ENCODE assay signal across 8 cellular contexts in genomic region chr4:47032405-47033106, GRCh38. TPM values are rescaled to one million over a fixed set of nuclear protein-coding genes. Genes with fewer than 3 reads are reported as not detected.
DNase-seq lines count a peak whose midpoint lies in the region; ATAC-seq, FAIRE-seq and TF ChIP-seq lines count a peak whose summit lies in the region.

No MANE protein-coding gene starts in this region.

- peak; percentile 92 for FAIRE-seq in urothelium cell line (lab: Jason Lieb, UNC)

- peak overlapping the region; percentile 35 for H2AFZ ChIP-seq in neural cell (ENCODE audit: low read depth, low read length)

- TF ChIP-seq CTCF in neural cell (IDR thresholded peaks at IDR 0.05; ENCODE audit: poor library complexity, severe bottlenecking): peak; percentile 95

- no peaks in the 10 kb centered on the region for H3K79me2 ChIP-seq in neural cell (replicated peaks; ENCODE audit: insufficient read depth, low read length)

- H3K4me3 ChIP-seq in neural cell (ENCODE audit: low read length): peak overlapping the region; percentile 77

- no peaks in the 10 kb centered on the region for H3K9me2 ChIP-seq in neural cell (ENCODE audit: insufficient read depth, low read length)

- H4K20me1 ChIP-seq in neural cell (ENCODE audit: insufficient read depth): no peaks in the 10 kb centered on the region

- H3K4me2 ChIP-seq in neural cell (ENCODE audit: low read length): peak overlapping the region; percentile 68

- TF ChIP-seq RAD21 in neural cell (conservative IDR thresholded peaks at IDR 0.05): peak; percentile 93

- no peak for TF ChIP-seq EP300 in neural cell (conservative IDR thresholded peaks at IDR 0.05; ENCODE audit: poor library complexity, severe bottlenecking)

- no peaks in the 10 kb centered on the region for H3F3A ChIP-seq in neural cell (ENCODE audit: insufficient read depth, low read length, poor library complexity, severe bottlenecking)

- H3K27ac ChIP-seq in neural cell (ENCODE audit: low read length): no peak overlapping the region

- peak overlapping the region; percentile 55 for H3K9ac ChIP-seq in neural cell (ENCODE audit: low read length)

- ATAC-seq in GM18909 (IDR thresholded peaks at IDR 0.05; ENCODE audit: poor library complexity, unreplicated experiment): peak; percentile 93
- ATAC-seq in HG03108 (IDR thresholded peaks at IDR 0.05; ENCODE audit: unreplicated experiment): peak; percentile 84

- no peaks in the 10 kb centered on the region for H3K9me3 ChIP-seq in neural cell (ENCODE audit: low read length)

- DNase-seq in C1 segment of cervical spinal cord (lab: John Stamatoyannopoulos, UW) (peak in 13 of 14 donors; percentile 24 to 79 (median 51)), NCI-H69 (lab: John Stamatoyannopoulos, UW) (peak; percentile 10), foreskin melanocyte (peak; percentile 32), urothelium cell line (ENCODE audit: low spot score) (peak; percentile 87)
- peak; percentile 7 for DNase-seq in activated gamma-delta T cell treated with anti-CD3 and anti-CD28 coated beads, Interleukin-2, amount 50 U/mL, for 16 hours (ENCODE audit: low read depth)

- H3K36me3 ChIP-seq in neural cell (ENCODE audit: insufficient read depth, low read length): no peaks in the 10 kb centered on the region

- peaks cover 22% of the 10 kb centered on the region for H3K27me3 ChIP-seq in neural cell (ENCODE audit: insufficient read depth, low read depth, low read length)

TF ChIP-seq in neural cell, 6 proteins besides CTCF, POLR2A, EP300 and RAD21:
- TF ChIP-seq MXI1 (conservative IDR thresholded peaks at IDR 0.05; ENCODE audit: poor library complexity, severe bottlenecking) (peak; percentile 63), EZH2 (IDR thresholded peaks at IDR 0.05; ENCODE audit: borderline replicate concordance, insufficient read depth, low read length, poor library complexity, severe bottlenecking) (no peak), TAF1 (IDR thresholded peaks at IDR 0.05; ENCODE audit: low read depth) (no peak), REST (IDR thresholded peaks at IDR 0.05; ENCODE audit: borderline replicate concordance) (no peak), POLR2AphosphoS5 (IDR thresholded peaks at IDR 0.05) (no peak), SMC3 (conservative IDR thresholded peaks at IDR 0.05; ENCODE audit: poor library complexity) (peak; percentile 95)

RNA-seq across cellular contexts. Expression of gene GABRB1, which starts 1.2 kb away (rescaled TPM):
- 1.0 and 3.3 TPM in 2 replicates for polyA plus RNA-seq in neural cell
- 12.2 and 12.4 TPM in 2 replicates for polyA minus RNA-seq in neural cell

RNA-seq across cellular contexts. Expression of gene GABRA4, which starts 39.2 kb away (rescaled TPM):
- polyA plus RNA-seq in neural cell: 0.33 and 0.78 TPM in 2 replicates
- 2.4 and 2.9 TPM in 2 replicates for polyA minus RNA-seq in neural cell

Comparison
In these comparisons a context has a peak if more than half of its experiments do, and no peak if none do; other contexts are left out.
1. DNase-seq: peak in every context shown above with its lines; median percentile 87 in urothelium cell line; 51 in C1 segment of cervical spinal cord; 32 in foreskin melanocyte; 10 in NCI-H69; 7 in activated gamma-delta T cell treated with anti-CD3 and anti-CD28 coated beads, Interleukin-2, amount 50 U/mL, for 16 hours.